15 cellular contexts compared by ENCODE assay signal in the genomic region with DNA sequence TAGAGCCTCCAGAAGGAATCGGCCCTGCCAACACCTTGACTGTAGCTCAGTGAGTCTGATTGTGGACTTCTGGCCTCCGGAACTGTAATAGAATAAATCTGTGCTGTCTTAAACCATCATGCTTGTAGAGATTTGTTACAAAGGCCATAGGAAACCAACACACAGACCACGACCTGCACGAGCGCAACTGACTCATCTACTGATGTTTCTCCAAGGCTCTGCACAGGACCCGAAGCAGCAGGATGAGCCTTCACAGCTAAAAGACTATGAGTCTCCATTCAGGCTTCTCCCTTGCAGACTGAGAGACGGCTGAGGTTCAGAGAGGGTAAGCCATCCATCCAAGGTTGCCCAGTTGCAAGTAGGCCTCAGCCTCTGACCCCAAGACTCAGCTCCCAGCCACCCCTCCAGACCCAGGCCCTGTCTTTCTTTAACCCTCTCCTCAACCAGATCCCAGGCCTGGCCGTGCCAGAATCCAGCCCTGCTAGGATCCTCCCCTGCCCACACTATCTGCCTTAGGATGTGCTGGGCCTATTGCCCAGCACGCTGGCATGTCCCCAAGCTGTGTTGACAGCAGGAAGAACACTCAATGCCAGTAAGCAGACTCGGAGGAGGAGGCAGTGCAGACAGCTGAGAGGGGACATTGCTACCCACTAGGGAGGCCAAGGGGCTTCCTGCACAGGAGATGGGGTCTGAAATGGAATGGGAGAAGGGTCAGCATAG.
DNase-seq lines count a peak whose midpoint lies in the region; ATAC-seq and TF ChIP-seq lines count a peak whose summit lies in the region.
"Had no signal": no experiment of that assay in that cellular context is flagged by ENCODE, and none has a peak within 500 bp of the region (broad histone marks: within the 10 kb centered on the region; RNA-seq: fewer than 3 reads in every experiment).

No MANE protein-coding gene starts in this region.

- 57 to 72% (median 62%) methylated on average over 10 of the region's 10 CpGs for WGBS in heart left ventricle, 4 donors

- no peaks in the 10 kb centered on the region for H3K9me3 Mint-ChIP-seq in activated naive CD4-positive, alpha-beta T cell treated with anti-CD3 and anti-CD28 coated beads for 36 hours
- no peaks in the 10 kb centered on the region for H3K9me3 Mint-ChIP-seq in stimulated activated effector memory CD8-positive, alpha-beta T cell treated with anti-CD3 and anti-CD28 coated beads, Interleukin-12 subunit alpha, Interleukin-12 subunit beta, amount 100 ng/mL, for 72 hours
- H3K9me3 Mint-ChIP-seq: activated CD4-positive, alpha-beta T cell treated with anti-CD3 and anti-CD28 coated beads, Interleukin-2, amount 10 ng/mL, durations not matched to agents 7 days and 5 days had no signal

- TF ChIP-seq POLR2A in heart left ventricle (IDR thresholded peaks at IDR 0.05) = no peak

- no peaks in the 10 kb centered on the region for H3K36me3 Mint-ChIP-seq in T-helper 17 cell (ENCODE audit: low read depth)
- no peaks in the 10 kb centered on the region for H3K36me3 Mint-ChIP-seq in activated naive CD4-positive, alpha-beta T cell treated with anti-CD3 and anti-CD28 coated beads for 36 hours (ENCODE audit: low read depth)
- no peaks in the 10 kb centered on the region for H3K36me3 Mint-ChIP-seq in stimulated activated effector memory CD8-positive, alpha-beta T cell treated with anti-CD3 and anti-CD28 coated beads, Interleukin-12 subunit alpha, Interleukin-12 subunit beta, amount 100 ng/mL, for 72 hours

- peaks cover 59% of the 10 kb centered on the region for H3K27me3 Mint-ChIP-seq in T-helper 17 cell
- H3K27me3 Mint-ChIP-seq in activated naive CD4-positive, alpha-beta T cell treated with anti-CD3 and anti-CD28 coated beads for 36 hours (ENCODE audit: low read depth) = peaks cover 10% of the 10 kb centered on the region
- H3K27me3 Mint-ChIP-seq: activated CD4-positive, alpha-beta T cell treated with anti-CD3 and anti-CD28 coated beads, Interleukin-2, amount 10 ng/mL, durations not matched to agents 7 days and 5 days had no signal

- intact Hi-C loops in heart left ventricle (cut with DNase I) (no loop called here), posterior vena cava (cut with DNase I) (no loop called here)
- intact Hi-C loops in activated naive CD4-positive, alpha-beta T cell treated with anti-CD3 and anti-CD28 coated beads for 36 hours (cut with micrococcal nuclease) = no loop called here

- in situ Hi-C loops in G401 (cut with HindIII; ENCODE audit: low sequenced_read_pairs) = no loop called here

- no peak overlapping the region for H3K4me3 ChIP-seq in heart left ventricle
- H3K4me3 ChIP-seq: BLaER1 treated with 17β-estradiol and CSF1 and Interleukin-3, amounts not matched to agents 10 nM and 100 nM; pancreas had no signal

- H3K4me1 ChIP-seq in heart left ventricle = peaks cover 0 to 36% (median 14%) of the 10 kb centered on the region in 12 donors
- H3K4me1 ChIP-seq: BLaER1 treated with 17β-estradiol and CSF1 and Interleukin-3, amounts not matched to agents 10 nM and 100 nM; pancreas had no signal

- H3K27ac ChIP-seq in heart left ventricle = no peak overlapping the region
- H3K27ac ChIP-seq: BLaER1 treated with 17β-estradiol and CSF1 and Interleukin-3, amounts not matched to agents 10 nM and 100 nM; pancreas had no signal

- no peaks in the 10 kb centered on the region for H3K4me1 Mint-ChIP-seq in T-helper 17 cell
- no peaks in the 10 kb centered on the region for H3K4me1 Mint-ChIP-seq in activated naive CD4-positive, alpha-beta T cell treated with anti-CD3 and anti-CD28 coated beads for 36 hours (ENCODE audit: low read depth)
- H3K4me1 Mint-ChIP-seq in stimulated activated effector memory CD8-positive, alpha-beta T cell treated with anti-CD3 and anti-CD28 coated beads, Interleukin-12 subunit alpha, Interleukin-12 subunit beta, amount 100 ng/mL, for 72 hours = no peaks in the 10 kb centered on the region
- H3K4me1 Mint-ChIP-seq: activated CD4-positive, alpha-beta T cell treated with anti-CD3 and anti-CD28 coated beads, Interleukin-2, amount 10 ng/mL, durations not matched to agents 7 days and 5 days had no signal

- CTCF ChIA-PET in activated naive CD4-positive, alpha-beta T cell treated with anti-CD3 and anti-CD28 coated beads for 36 hours (lab: Charles Lee) = no interaction called here

- H3K4me3 Mint-ChIP-seq in T-helper 17 cell = peak overlapping the region; percentile 46
- no peak overlapping the region for H3K4me3 Mint-ChIP-seq in activated naive CD4-positive, alpha-beta T cell treated with anti-CD3 and anti-CD28 coated beads for 36 hours
- no peak overlapping the region for H3K4me3 Mint-ChIP-seq in stimulated activated effector memory CD8-positive, alpha-beta T cell treated with anti-CD3 and anti-CD28 coated beads, Interleukin-12 subunit alpha, Interleukin-12 subunit beta, amount 100 ng/mL, for 72 hours
- H3K4me3 Mint-ChIP-seq: activated CD4-positive, alpha-beta T cell treated with anti-CD3 and anti-CD28 coated beads, Interleukin-2, amount 10 ng/mL, durations not matched to agents 7 days and 5 days had no signal

- TF ChIP-seq CTCF in heart left ventricle (IDR thresholded peaks at IDR 0.05) = no peak
- TF ChIP-seq CTCF in GM10266 (IDR thresholded peaks at IDR 0.05; ENCODE audit: control insufficient read depth, insufficient read depth, low read depth, missing control alignments) = no peak

- no peaks in the 10 kb centered on the region for H3K27me3 ChIP-seq in heart left ventricle
- H3K27me3 ChIP-seq: BLaER1 treated with 17β-estradiol and CSF1 and Interleukin-3, amounts not matched to agents 10 nM and 100 nM; pancreas had no signal

- ATAC-seq in T-helper 17 cell (no peak), heart left ventricle (peak; percentile 92 to 96 (median 94)), HG02678 (IDR thresholded peaks at IDR 0.05; ENCODE audit: unreplicated experiment) (no peak)
- ATAC-seq in stimulated activated effector memory CD8-positive, alpha-beta T cell treated with anti-CD3 and anti-CD28 coated beads, Interleukin-12 subunit alpha, Interleukin-12 subunit beta, amount 100 ng/mL, for 72 hours = no peak

- H3K9me3 ChIP-seq in T-helper 17 cell (ENCODE audit: control insufficient read depth, low read length, poor library complexity, severe bottlenecking) = no peaks in the 10 kb centered on the region
- no peaks in the 10 kb centered on the region for H3K9me3 ChIP-seq in heart left ventricle
- H3K9me3 ChIP-seq: BLaER1 treated with 17β-estradiol and CSF1 and Interleukin-3, amounts not matched to agents 10 nM and 100 nM; pancreas had no signal

- H3K36me3 ChIP-seq in heart left ventricle = no peaks in the 10 kb centered on the region
- H3K36me3 ChIP-seq: BLaER1 treated with 17β-estradiol and CSF1 and Interleukin-3, amounts not matched to agents 10 nM and 100 nM; pancreas had no signal

- H3K27ac Mint-ChIP-seq in T-helper 17 cell = no peak overlapping the region
- no peak overlapping the region for H3K27ac Mint-ChIP-seq in activated naive CD4-positive, alpha-beta T cell treated with anti-CD3 and anti-CD28 coated beads for 36 hours
- H3K27ac Mint-ChIP-seq in stimulated activated effector memory CD8-positive, alpha-beta T cell treated with anti-CD3 and anti-CD28 coated beads, Interleukin-12 subunit alpha, Interleukin-12 subunit beta, amount 100 ng/mL, for 72 hours = no peak overlapping the region
- H3K27ac Mint-ChIP-seq: activated CD4-positive, alpha-beta T cell treated with anti-CD3 and anti-CD28 coated beads, Interleukin-2, amount 10 ng/mL, durations not matched to agents 7 days and 5 days had no signal

- DNase-seq in G401 (ENCODE audit: low spot score) (peak; percentile 77), T-helper 17 cell (no peak), heart left ventricle (peak; percentile 51 to 80 (median 78)), posterior vena cava (ENCODE audit: low spot score) (peak; percentile 80), GM10266 (ENCODE audit: extremely low spot score) (no peak)
- no peak for DNase-seq in activated naive CD4-positive, alpha-beta T cell treated with anti-CD3 and anti-CD28 coated beads for 36 hours
- DNase-seq in stimulated activated effector memory CD8-positive, alpha-beta T cell treated with anti-CD3 and anti-CD28 coated beads, Interleukin-12 subunit alpha, Interleukin-12 subunit beta, amount 100 ng/mL, for 72 hours (ENCODE audit: low spot score in 2 of 2) = no peak
- DNase-seq: activated CD4-positive, alpha-beta T cell treated with anti-CD3 and anti-CD28 coated beads, Interleukin-2, amount 10 ng/mL, durations not matched to agents 7 days and 5 days; mammary epithelial cell; NCI-H146; pancreas; RPMI8226; stimulated activated CD4-positive, alpha-beta T cell treated with anti-CD3 and anti-CD28 coated beads, Interleukin-1b, Interleukin-23, amount 100 ng/mL, for 48 hours had no signal

Comparison
In these comparisons a context has a peak if more than half of its experiments do, and no peak if none do; other contexts are left out.
1. DNase-seq: peak in G401 (single experiment), heart left ventricle (5 of 5) and posterior vena cava (single experiment); none in T-helper 17 cell (0 of 3), GM10266 (single experiment), activated naive CD4-positive, alpha-beta T cell treated with anti-CD3 and anti-CD28 coated beads for 36 hours (single experiment) and stimulated activated effector memory CD8-positive, alpha-beta T cell treated with anti-CD3 and anti-CD28 coated beads, Interleukin-12 subunit alpha, Interleukin-12 subunit beta, amount 100 ng/mL, for 72 hours (0 of 2).
2. ATAC-seq: peak in heart left ventricle (4 of 4); none in T-helper 17 cell (single experiment), HG02678 (single experiment) and stimulated activated effector memory CD8-positive, alpha-beta T cell treated with anti-CD3 and anti-CD28 coated beads, Interleukin-12 subunit alpha, Interleukin-12 subunit beta, amount 100 ng/mL, for 72 hours (single experiment).